ENCODE assay signal across 10 cellular contexts in the genomic region with DNA sequence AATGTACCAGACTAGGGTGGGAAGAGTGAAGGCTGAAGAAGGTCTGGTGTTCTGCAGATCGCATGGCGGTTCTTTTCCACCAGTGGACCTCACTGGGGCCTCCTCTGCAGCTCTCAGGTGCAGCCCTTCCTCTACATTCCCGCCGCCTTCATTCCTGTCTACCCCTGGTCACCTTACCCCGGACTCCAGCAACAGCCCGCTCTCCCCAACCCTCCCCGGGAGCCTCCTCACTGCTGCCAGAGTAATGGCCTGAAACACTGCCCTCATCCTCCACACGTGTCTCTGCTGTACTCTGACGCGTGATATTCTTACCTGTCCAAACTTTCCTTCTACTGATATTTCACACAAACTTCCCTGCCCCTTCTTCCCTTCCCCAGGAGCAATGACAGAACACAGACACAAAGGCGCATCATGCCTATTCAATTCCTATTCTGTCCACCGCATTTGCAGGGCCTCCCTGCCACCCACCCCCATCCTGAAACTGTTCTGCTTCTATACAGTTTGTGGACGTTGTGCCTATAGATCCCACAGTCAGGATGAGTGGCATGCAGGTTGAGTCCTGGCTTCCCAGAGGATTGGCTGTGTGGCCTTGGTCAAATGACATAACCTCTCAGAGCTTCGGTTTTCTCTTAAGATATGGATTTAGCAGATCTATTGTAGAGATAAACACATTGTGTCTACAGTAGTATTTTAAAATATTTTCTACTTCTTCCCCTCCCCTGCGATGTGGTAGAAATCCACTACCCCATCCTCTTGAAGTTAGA. TPM values are rescaled to one million over a fixed set of nuclear protein-coding genes. Genes with fewer than 3 reads are reported as not detected.
DNase-seq lines count a peak whose midpoint lies in the region; ATAC-seq and TF ChIP-seq lines count a peak whose summit lies in the region.
"Had no signal": no experiment of that assay in that cellular context is flagged by ENCODE, and none has a peak within 500 bp of the region (broad histone marks: within the 10 kb centered on the region; RNA-seq: fewer than 3 reads in every experiment).

No MANE protein-coding gene starts in this region.

- over 99% methylated on average over 15 of the region's 15 CpGs for WGBS in mammary epithelial cell (ENCODE audit: low coverage, missing lambda C conversion rate)
- 35 to 43% methylated on average over 15 of the region's 15 CpGs for WGBS in aorta, 2 donors

- no peak overlapping the region for H3K4me2 ChIP-seq in mammary epithelial cell (ENCODE audit: insufficient read depth, low read depth, low read length)

- H3K4me3 ChIP-seq in mammary epithelial cell (replicated peaks in 1 of 3; ENCODE audit: insufficient read depth in 1 of 3, low read depth in 2 of 3, low read length in 3 of 3) (no peak overlapping the region), endocrine pancreas (ENCODE audit: control insufficient read depth, insufficient read depth, low read length) (peak overlapping the region; percentile 58), muscle layer of duodenum (ENCODE audit: low read depth in 1 of 2, low read length in 2 of 2) (peak overlapping the region; percentile 60 to 74), aorta (ENCODE audit: low read length in 2 of 2) (peak overlapping the region; percentile 80 to 83), WERI-Rb-1 (ENCODE audit: low read depth, low read length) (no peak overlapping the region)

- H3K9ac ChIP-seq in mammary epithelial cell (ENCODE audit: insufficient read depth, low read length) (no peak overlapping the region), endocrine pancreas (ENCODE audit: control insufficient read depth, insufficient read depth, low read length) (peak overlapping the region; percentile 74)

- H3K27ac ChIP-seq in mammary epithelial cell (ENCODE audit: insufficient read depth, low read depth, low read length) = no peak overlapping the region
- H3K27ac ChIP-seq in muscle layer of duodenum (ENCODE audit: low read length) = peak overlapping the region; percentile 74
- H3K27ac ChIP-seq in aorta (ENCODE audit: low read depth in 1 of 2, low read length in 2 of 2) = peak overlapping the region in 1 of 2 donors; percentile 86
- H3K27ac ChIP-seq in WERI-Rb-1 = no peak overlapping the region

- ATAC-seq in aorta (ENCODE audit: low FRiP score) = no peak

- POLR2A ChIA-PET in MCF 10A (lab: Yijun Ruan, JAX) = interaction anchor here (0.6 to 0.9 kb wide), 2 partner anchors 34 to 550 kb away, joined by 3 read pairs; no protein-coding TSS in a partner anchor

- no peaks in the 10 kb centered on the region for H4K20me1 ChIP-seq in mammary epithelial cell (ENCODE audit: insufficient read depth, low read length)

- BruUV-seq in MCF 10A (replicated peaks; lab: Mats Ljungman, UMichigan) (no TSS peak), mammary epithelial cell (replicated peaks; lab: Mats Ljungman, UMichigan) (no TSS peak)

- H2AFZ ChIP-seq in mammary epithelial cell (ENCODE audit: low read depth, low read length) = no peak overlapping the region

- H3K27me3 ChIP-seq in mammary epithelial cell (ENCODE audit: insufficient read depth, low read length) (no peaks in the 10 kb centered on the region), endocrine pancreas (ENCODE audit: control insufficient read depth, insufficient read depth, low read length) (no peaks in the 10 kb centered on the region), muscle layer of duodenum (ENCODE audit: low read depth, low read length) (no peaks in the 10 kb centered on the region), aorta (ENCODE audit: control insufficient read depth in 1 of 2, insufficient read depth in 2 of 2, low read length in 1 of 2) (no peaks in the 10 kb centered on the region), WERI-Rb-1 (ENCODE audit: insufficient read depth, low read depth, severe bottlenecking) (peaks cover 24% of the 10 kb centered on the region)

- no peak overlapping the region for H3K27ac Mint-ChIP-seq in MCF 10A (ENCODE audit: low read depth, unreplicated experiment)
- H3K27ac Mint-ChIP-seq: dendritic cell treated with granulocyte-macrophage colony-stimulating factor and Interleukin-4, amounts not matched to agents 40 ng/mL and 50 ng/mL, for 4 days had no signal

- H3K4me1 Mint-ChIP-seq in MCF 10A (ENCODE audit: insufficient read depth, unreplicated experiment) = peaks cover 39% of the 10 kb centered on the region

- intact Hi-C loops in MCF 10A (cut with micrococcal nuclease) (no loop called here), mammary epithelial cell (cut with micrococcal nuclease) (no loop called here), aorta (cut with DNase I) (no loop called here)

- in situ Hi-C loops in mammary epithelial cell (cut with MboI; ENCODE audit: low sequenced_read_pairs in 2 of 2) = loop anchor here (5.0 to 10.0 kb wide), 2 partner anchors 366 to 718 kb away; no protein-coding TSS in a partner anchor

- DNase-seq in MCF 10A (ENCODE audit: unreplicated experiment) = no peak
- no peak for DNase-seq in mammary epithelial cell
- DNase-seq in aorta = no peak
- DNase-seq in HuH-7 (ENCODE audit: low spot score) = no peak
- DNase-seq in WERI-Rb-1 = no peak
- no peak for DNase-seq in epidermal melanocyte (ENCODE audit: insufficient read length, low spot score)
- DNase-seq: GOT3 had no signal

- H3K4me1 ChIP-seq in mammary epithelial cell (ENCODE audit: insufficient read depth, low read length) (peaks cover 29% of the 10 kb centered on the region), endocrine pancreas (ENCODE audit: control insufficient read depth, insufficient read depth, low read length) (no peaks in the 10 kb centered on the region), muscle layer of duodenum (ENCODE audit: control insufficient read depth in 1 of 2, insufficient read depth in 2 of 2, low read length in 2 of 2) (peaks cover 0 to 13% of the 10 kb centered on the region in 2 donors), aorta (ENCODE audit: control insufficient read depth in 1 of 2, insufficient read depth in 2 of 2, low read length in 2 of 2) (no peaks in the 10 kb centered on the region)

- H3K9me3 Mint-ChIP-seq in MCF 10A (ENCODE audit: unreplicated experiment) = no peaks in the 10 kb centered on the region
- H3K9me3 Mint-ChIP-seq: dendritic cell treated with granulocyte-macrophage colony-stimulating factor and Interleukin-4, amounts not matched to agents 40 ng/mL and 50 ng/mL, for 4 days had no signal

- TF ChIP-seq CTCF in MCF 10A (IDR thresholded peaks at IDR 0.05; ENCODE audit: unreplicated experiment) (no peak), mammary epithelial cell (conservative IDR thresholded peaks at IDR 0.05 in 1 of 2, IDR thresholded peaks at IDR 0.05 in 1 of 2; ENCODE audit: extremely low read depth in 1 of 2, insufficient read depth in 1 of 2, low read depth in 1 of 2, low read length in 2 of 2) (no peak), WERI-Rb-1 (IDR thresholded peaks at IDR 0.05; ENCODE audit: low read depth, low read length) (no peak)

- peak overlapping the region; percentile 60 for H3K4me3 Mint-ChIP-seq in MCF 10A (ENCODE audit: unreplicated experiment)
- H3K4me3 Mint-ChIP-seq: dendritic cell treated with granulocyte-macrophage colony-stimulating factor and Interleukin-4, amounts not matched to agents 40 ng/mL and 50 ng/mL, for 4 days had no signal

- CTCF ChIA-PET in MCF 10A (lab: Yijun Ruan, JAX) = interaction anchor here (1.1 to 1.6 kb wide), 2 partner anchors 65 to 66 kb away, joined by 3 read pairs; no protein-coding TSS in a partner anchor
- CTCF ChIA-PET in mammary epithelial cell (lab: Charles Lee; ENCODE audit: low non-redundant PET) = no interaction called here

- dilution Hi-C loops in mammary epithelial cell (cut with HindIII; ENCODE audit: low sequenced_read_pairs) = no loop called here

- H3K36me3 Mint-ChIP-seq in MCF 10A (ENCODE audit: insufficient read depth, unreplicated experiment) = no peaks in the 10 kb centered on the region

- H3K9me3 ChIP-seq in mammary epithelial cell (replicated peaks; ENCODE audit: insufficient read depth, low read length) (no peaks in the 10 kb centered on the region), endocrine pancreas (ENCODE audit: control insufficient read depth, low read length) (no peaks in the 10 kb centered on the region), muscle layer of duodenum (ENCODE audit: control insufficient read depth in 1 of 2, low read length in 2 of 2) (no peaks in the 10 kb centered on the region), aorta (ENCODE audit: control insufficient read depth, low read length) (no peaks in the 10 kb centered on the region), WERI-Rb-1 (ENCODE audit: severe bottlenecking) (no peaks in the 10 kb centered on the region)

- H3K27me3 Mint-ChIP-seq in MCF 10A (ENCODE audit: insufficient read depth, unreplicated experiment) = no peaks in the 10 kb centered on the region

- H3K36me3 ChIP-seq in mammary epithelial cell (ENCODE audit: insufficient read depth, low read length) = no peaks in the 10 kb centered on the region
- no peaks in the 10 kb centered on the region for H3K36me3 ChIP-seq in endocrine pancreas (ENCODE audit: control insufficient read depth, insufficient read depth, low read length)
- H3K36me3 ChIP-seq in muscle layer of duodenum (ENCODE audit: control insufficient read depth in 1 of 2, insufficient read depth in 2 of 2, low read length in 2 of 2) = no peaks in the 10 kb centered on the region
- H3K36me3 ChIP-seq in aorta (ENCODE audit: control insufficient read depth in 1 of 2, insufficient read depth in 2 of 2, low read length in 1 of 2) = no peaks in the 10 kb centered on the region
- no peaks in the 10 kb centered on the region for H3K36me3 ChIP-seq in WERI-Rb-1

- H3K79me2 ChIP-seq in mammary epithelial cell (ENCODE audit: insufficient read depth, low read length) = peaks cover 30% of the 10 kb centered on the region

RNA-seq across cellular contexts. Expression of a gene that starts 1.7 kb away (rescaled TPM):
- total RNA-seq in MCF 10A (2022) (2.6 and 3.4 TPM in 2 replicates), mammary epithelial cell (10 to 100 TPM; 12.5 to 39.8 TPM), aorta (10 to 100 TPM; 28.2 to 37.7 TPM)
- polyA plus RNA-seq in mammary epithelial cell (7.4 TPM), aorta (1 to 10 TPM; 5.3 to 8.7 TPM)
- polyA minus RNA-seq in mammary epithelial cell = 21.2 TPM

Comparison
In these comparisons a context has a peak if more than half of its experiments do, and no peak if none do; other contexts are left out.
1. H3K4me3 ChIP-seq: peak in endocrine pancreas (single experiment), muscle layer of duodenum (2 of 2) and aorta (2 of 2); none in mammary epithelial cell (0 of 3) and WERI-Rb-1 (single experiment).